11 cellular contexts compared by ENCODE assay signal in the genomic region with DNA sequence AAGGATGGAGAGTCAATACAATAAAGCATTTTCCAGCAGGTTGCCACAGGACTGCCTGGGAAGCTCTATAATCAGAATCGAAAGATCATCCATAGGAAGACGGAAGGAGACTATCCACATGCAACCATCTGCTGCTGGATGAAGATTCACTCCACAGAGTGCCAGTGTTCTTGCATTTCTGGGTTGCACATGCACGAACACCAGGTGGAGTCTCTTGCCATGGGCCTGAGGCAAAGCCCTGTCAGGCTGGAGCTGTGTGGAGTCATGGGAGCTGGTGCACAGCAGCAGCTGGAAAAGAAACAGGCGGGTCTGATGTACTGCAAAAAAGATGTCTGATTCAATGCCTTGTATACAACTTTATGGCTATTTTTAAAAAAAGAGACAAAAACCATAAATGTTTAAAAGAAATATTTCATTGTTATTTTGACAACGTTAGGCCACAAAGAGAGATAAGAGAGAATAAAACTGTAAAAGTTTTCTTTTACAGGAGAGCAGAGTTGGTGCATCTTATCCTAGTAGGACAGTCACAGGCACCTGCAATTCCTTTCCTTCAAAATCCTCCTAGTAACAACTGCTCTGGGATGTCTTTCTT. TPM values are rescaled to one million over a fixed set of nuclear protein-coding genes. Genes with fewer than 3 reads are reported as not detected.
A peak's percentile ranks its signal among the peaks of the same experiment; 100 is the strongest.
DNase-seq lines count a peak whose midpoint lies in the region; ATAC-seq and TF ChIP-seq lines count a peak whose summit lies in the region.
"Had no signal": no experiment of that assay in that cellular context is flagged by ENCODE, and none has a peak within 500 bp of the region (broad histone marks: within the 10 kb centered on the region; RNA-seq: fewer than 3 reads in every experiment).

No MANE protein-coding gene starts in this region.

- no peak for TF ChIP-seq POLR2A in esophagus muscularis mucosa (IDR thresholded peaks at IDR 0.05; ENCODE audit: low read depth)
- no peak for TF ChIP-seq POLR2A in erythroblast (IDR thresholded peaks at IDR 0.05; ENCODE audit: low read length)

- H3K4me2 ChIP-seq in osteoblast (ENCODE audit: insufficient read depth, low read length) = no peak overlapping the region

- ATAC-seq in GM21423 (IDR thresholded peaks at IDR 0.05; ENCODE audit: unreplicated experiment) (no peak), GM19467 (IDR thresholded peaks at IDR 0.05; ENCODE audit: unreplicated experiment) (no peak)
- ATAC-seq: activated T-helper 17 cell treated with anti-CD3 and anti-CD28 coated beads, Interleukin-2, amount 50 U/mL, for 72 hours had no signal

- intact Hi-C loops in esophagus muscularis mucosa (cut with DNase I) = loop anchor here (10.0 kb wide), 1 partner anchor 673 kb away; no protein-coding TSS in a partner anchor

- no peak overlapping the region for H3K27ac Mint-ChIP-seq in activated naive CD8-positive, alpha-beta T cell treated with anti-CD3 and anti-CD28 coated beads for 36 hours
- H3K27ac Mint-ChIP-seq: activated T-helper 17 cell treated with anti-CD3 and anti-CD28 coated beads, Interleukin-2, amount 50 U/mL, for 72 hours; immature natural killer cell had no signal

- H3K9me3 ChIP-seq in esophagus muscularis mucosa (no peaks in the 10 kb centered on the region), osteoblast (ENCODE audit: low read depth, low read length) (no peaks in the 10 kb centered on the region)

- H3K4me3 Mint-ChIP-seq in activated naive CD8-positive, alpha-beta T cell treated with anti-CD3 and anti-CD28 coated beads for 36 hours = no peak overlapping the region
- H3K4me3 Mint-ChIP-seq: activated T-helper 17 cell treated with anti-CD3 and anti-CD28 coated beads, Interleukin-2, amount 50 U/mL, for 72 hours; immature natural killer cell had no signal

- H3K4me1 Mint-ChIP-seq in activated naive CD8-positive, alpha-beta T cell treated with anti-CD3 and anti-CD28 coated beads for 36 hours = no peaks in the 10 kb centered on the region
- H3K4me1 Mint-ChIP-seq: activated T-helper 17 cell treated with anti-CD3 and anti-CD28 coated beads, Interleukin-2, amount 50 U/mL, for 72 hours; immature natural killer cell had no signal

- H2AFZ ChIP-seq in osteoblast (ENCODE audit: low read length) = no peak overlapping the region

- H3K4me3 ChIP-seq in esophagus muscularis mucosa (no peak overlapping the region), osteoblast (ENCODE audit: insufficient read depth, low read length) (no peak overlapping the region)

- TF ChIP-seq EP300 in esophagus muscularis mucosa (IDR thresholded peaks at IDR 0.05) = no peak

- no peaks in the 10 kb centered on the region for H3K79me2 ChIP-seq in osteoblast (ENCODE audit: insufficient read depth, low read length)

- H3K36me3 Mint-ChIP-seq in activated naive CD8-positive, alpha-beta T cell treated with anti-CD3 and anti-CD28 coated beads for 36 hours = no peaks in the 10 kb centered on the region
- H3K36me3 Mint-ChIP-seq: immature natural killer cell had no signal

- TF ChIP-seq CTCF in esophagus muscularis mucosa (IDR thresholded peaks at IDR 0.05) = peak; percentile 43 to 50 (median 48)
- peak; percentile 54 for TF ChIP-seq CTCF in osteoblast (IDR thresholded peaks at IDR 0.05; ENCODE audit: extremely low read depth, low read depth, low read length)

- H3K36me3 ChIP-seq in esophagus muscularis mucosa (no peaks in the 10 kb centered on the region), osteoblast (ENCODE audit: insufficient read depth, low read length) (no peaks in the 10 kb centered on the region)

- DNase-seq in EH (ENCODE audit: low read depth) (peak; percentile 60), NCI-H345 treated with DMSO at 0.1 percent for 48 hours (lab: John Stamatoyannopoulos, UW; ENCODE audit: unreplicated experiment) (peak; percentile 6), esophagus muscularis mucosa (ENCODE audit: extremely low spot score) (no peak), osteoblast (ENCODE audit: insufficient read length, low spot score, missing footprints) (peak; percentile 66), erythroblast (lab: John Stamatoyannopoulos, UW) (no peak)
- DNase-seq in activated naive CD8-positive, alpha-beta T cell treated with anti-CD3 and anti-CD28 coated beads for 36 hours = no peak
- DNase-seq: immature natural killer cell, NCI-H2171 had no signal

- no peaks in the 10 kb centered on the region for H3K9me3 Mint-ChIP-seq in activated naive CD8-positive, alpha-beta T cell treated with anti-CD3 and anti-CD28 coated beads for 36 hours
- H3K9me3 Mint-ChIP-seq: activated T-helper 17 cell treated with anti-CD3 and anti-CD28 coated beads, Interleukin-2, amount 50 U/mL, for 72 hours had no signal

- no peaks in the 10 kb centered on the region for H3K27me3 ChIP-seq in esophagus muscularis mucosa
- H3K27me3 ChIP-seq in osteoblast (ENCODE audit: insufficient read depth, low read length) = peaks cover 3% of the 10 kb centered on the region

- no peaks in the 10 kb centered on the region for H4K20me1 ChIP-seq in osteoblast (ENCODE audit: insufficient read depth, low read length)

- peaks cover 0 to 15% (median 3%) of the 10 kb centered on the region in 4 donors for H3K4me1 ChIP-seq in esophagus muscularis mucosa
- H3K4me1 ChIP-seq in osteoblast (ENCODE audit: insufficient read depth, low read length) = no peaks in the 10 kb centered on the region

- H3K27ac ChIP-seq in esophagus muscularis mucosa (replicated peaks in 1 of 4) (no peak overlapping the region), osteoblast (ENCODE audit: low read depth, low read length) (no peak overlapping the region)

- H3K27me3 Mint-ChIP-seq in activated naive CD8-positive, alpha-beta T cell treated with anti-CD3 and anti-CD28 coated beads for 36 hours = peaks cover 3% of the 10 kb centered on the region

- WGBS in esophagus muscularis mucosa = 64% methylated on average over 5 of the region's 5 CpGs

RNA-seq across cellular contexts. Expression of gene FAT3, which starts 12.9 kb away (rescaled TPM):
- total RNA-seq in esophagus muscularis mucosa (10 to 100 TPM in 3 of 4 donors, 1 to 10 TPM in 1; 6.5 to 18.8 (median 15.4) TPM), osteoblast (2.2 and 3.5 TPM in 2 replicates)
- total RNA-seq in activated naive CD8-positive, alpha-beta T cell treated with anti-CD3 and anti-CD28 coated beads for 36 hours = not detected
- total RNA-seq: activated T-helper 17 cell treated with anti-CD3 and anti-CD28 coated beads, Interleukin-2, amount 50 U/mL, for 72 hours had no signal

Comparison
In these comparisons a context has a peak if more than half of its experiments do, and no peak if none do; other contexts are left out.
1. DNase-seq: peak in EH (single experiment), NCI-H345 treated with DMSO at 0.1 percent for 48 hours (single experiment) and osteoblast (single experiment); none in esophagus muscularis mucosa (single experiment), erythroblast (0 of 2) and activated naive CD8-positive, alpha-beta T cell treated with anti-CD3 and anti-CD28 coated beads for 36 hours (single experiment).